In the genomic region with DNA sequence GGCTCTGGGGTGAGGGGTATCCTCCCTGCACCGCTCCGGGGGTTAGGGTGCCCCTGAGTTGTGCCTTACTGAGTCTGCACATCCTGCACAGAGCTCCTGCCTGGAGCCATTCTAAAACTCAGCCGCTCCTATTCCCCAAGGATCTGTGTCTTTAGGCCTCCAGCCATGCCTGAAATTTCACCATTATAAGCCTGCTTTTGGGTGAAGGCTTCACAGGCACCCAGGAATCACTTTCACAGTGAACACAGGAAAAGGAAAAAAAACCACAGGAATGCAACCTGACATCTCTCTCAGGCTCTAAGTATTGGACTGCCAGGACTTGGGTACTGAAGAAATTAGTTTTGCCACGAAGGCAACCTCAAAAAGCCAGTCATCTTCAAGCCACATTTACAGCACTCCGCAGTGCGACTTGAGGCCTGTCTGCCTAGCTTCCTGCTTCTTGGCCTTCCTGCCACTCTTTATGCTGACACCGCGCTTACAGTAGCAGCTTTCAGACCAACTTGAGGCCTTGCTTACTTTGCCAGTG, we compare ENCODE assay signal across 8 cellular contexts. TPM values are rescaled to one million over a fixed set of nuclear protein-coding genes. Genes with fewer than 3 reads are reported as not detected.
DNase-seq lines count a peak whose midpoint lies in the region; ATAC-seq and TF ChIP-seq lines count a peak whose summit lies in the region.

No MANE protein-coding gene starts in this region.

- H3K4me3 ChIP-seq in HUES6 (ENCODE audit: low read depth, low read length) (no peak overlapping the region), fibroblast of pulmonary artery (replicated peaks; ENCODE audit: low read depth, low read length) (no peak overlapping the region), spleen (no peak overlapping the region), OCI-LY7 (ENCODE audit: low read depth, low read length, poor library complexity, severe bottlenecking) (no peak overlapping the region)

- no TSS peak for BruUV-seq in OCI-LY7 (replicated peaks; lab: Mats Ljungman, UMichigan)

- peak; percentile 55 for ATAC-seq in GM19023 (IDR thresholded peaks at IDR 0.05; ENCODE audit: unreplicated experiment)

- TF ChIP-seq CTCF in fibroblast of pulmonary artery (IDR thresholded peaks at IDR 0.05; ENCODE audit: low read length, missing control alignments) (no peak), spleen (IDR thresholded peaks at IDR 0.05 in 8 of 11, conservative IDR thresholded peaks at IDR 0.05 in 3 of 11) (no peak), OCI-LY7 (conservative IDR thresholded peaks at IDR 0.05; ENCODE audit: low read length) (no peak)

- intact Hi-C loops in spleen (cut with DNase I; ENCODE audit: low total_unique reads) (no loop called here), OCI-LY7 (cut with micrococcal nuclease; ENCODE audit: unreplicated experiment) (no loop called here)

- no peak overlapping the region for H3K4me2 ChIP-seq in OCI-LY7 (ENCODE audit: low read length)

- no peaks in the 10 kb centered on the region for H3K79me2 ChIP-seq in OCI-LY7 (ENCODE audit: insufficient read depth, low read depth, low read length)

- peaks cover 38% of the 10 kb centered on the region for H3K4me1 ChIP-seq in HUES6 (ENCODE audit: control insufficient read depth, insufficient read depth, low read length)
- peaks cover 0 to 57% (median 29%) of the 10 kb centered on the region in 6 donors for H3K4me1 ChIP-seq in spleen
- H3K4me1 ChIP-seq in OCI-LY7 (ENCODE audit: insufficient read depth, low read length, poor library complexity, severe bottlenecking): no peaks in the 10 kb centered on the region

- CTCF ChIA-PET in OCI-LY7 (lab: Charles Lee; ENCODE audit: unreplicated experiment): no interaction called here

- no peaks in the 10 kb centered on the region for H3K9me2 ChIP-seq in OCI-LY7 (ENCODE audit: insufficient read depth, low read length)

- H3K27me3 ChIP-seq in HUES6 (ENCODE audit: control insufficient read depth, insufficient read depth, low read length): no peaks in the 10 kb centered on the region
- no peaks in the 10 kb centered on the region for H3K27me3 ChIP-seq in spleen (replicated peaks in 1 of 7)

- 41 to 51% (median 42%) methylated on average over 8 of the region's 8 CpGs for WGBS in spleen, 5 donors

- H2AFZ ChIP-seq in OCI-LY7 (ENCODE audit: low read length): no peak overlapping the region

- H3K9me3 ChIP-seq in HUES6 (ENCODE audit: control insufficient read depth, insufficient read depth, low read depth, low read length) (no peaks in the 10 kb centered on the region), spleen (no peaks in the 10 kb centered on the region), OCI-LY7 (ENCODE audit: low read length) (peaks cover 2% of the 10 kb centered on the region)

- no peak overlapping the region for H3K9ac ChIP-seq in HUES6 (ENCODE audit: low read length)

- no peak for TF ChIP-seq POLR2A in spleen (IDR thresholded peaks at IDR 0.05)

- POLR2A ChIA-PET in OCI-LY7 (lab: Charles Lee): interaction anchor here (0.7 to 0.9 kb wide), 3 partner anchors 10 to 151 kb away, joined by 3 read pairs; no protein-coding TSS in a partner anchor

- H3K36me3 ChIP-seq in HUES6 (ENCODE audit: control insufficient read depth, insufficient read depth, low read length) (no peaks in the 10 kb centered on the region), spleen (peaks cover 0 to 36% (median 9%) of the 10 kb centered on the region in 6 donors), OCI-LY7 (ENCODE audit: insufficient read depth, low read length) (no peaks in the 10 kb centered on the region)

- H3K27ac ChIP-seq in HUES6 (ENCODE audit: low read depth, low read length): peak overlapping the region; percentile 16; the same call in 1 of the 2 replicates
- H3K27ac ChIP-seq in spleen: peak overlapping the region; percentile 5 to 73 (median 56)
- H3K27ac ChIP-seq in OCI-LY7 (ENCODE audit: low read depth, low read length, poor library complexity, severe bottlenecking): no peak overlapping the region

- 0 out of 2 replicates have a peak, but pooled peaks cover 4% of the 10 kb centered on the region for H4K20me1 ChIP-seq in OCI-LY7 (ENCODE audit: insufficient read depth, low read length)

- DNase-seq in activated T-cell treated with anti-CD3 and anti-CD28 coated beads for 24 hours (ENCODE audit: low read depth): peak; percentile 35
- DNase-seq in fibroblast of pulmonary artery (ENCODE audit: low read depth): peak; percentile 82
- no peak for DNase-seq in spleen
- DNase-seq in iPS-NIHi11 (ENCODE audit: low spot score): no peak
- no peak for DNase-seq in ecto neural progenitor cell (ENCODE audit: low spot score)
- DNase-seq in OCI-LY7 (ENCODE audit: low spot score): no peak

RNA-seq across cellular contexts. Expression of a gene that starts 30.9 kb away (rescaled TPM):
- 10 to 100 TPM; 40.5 to 50.2 (median 43.8) TPM for total RNA-seq in spleen
- 10 to 100 TPM in 1 of 3 donors, 1 to 10 TPM in 2; 7.6 to 13.7 (median 8.3) TPM for polyA plus RNA-seq in spleen
- total RNA-seq in OCI-LY7 (2014; rRNA removed; shearing (Covaris generic)): 6.6 and 7.3 TPM in 2 replicates
- 16.3 and 20.6 TPM in 2 replicates for total RNA-seq in OCI-LY7 (2022)

Comparison
In these comparisons a context has a peak if more than half of its experiments do, and no peak if none do; other contexts are left out.
1. DNase-seq: peak in activated T-cell treated with anti-CD3 and anti-CD28 coated beads for 24 hours (single experiment) and fibroblast of pulmonary artery (single experiment); none in spleen (single experiment), iPS-NIHi11 (single experiment), ecto neural progenitor cell (single experiment) and OCI-LY7 (single experiment).